ENCODE assay signal across 1 cellular context in the genomic region with DNA sequence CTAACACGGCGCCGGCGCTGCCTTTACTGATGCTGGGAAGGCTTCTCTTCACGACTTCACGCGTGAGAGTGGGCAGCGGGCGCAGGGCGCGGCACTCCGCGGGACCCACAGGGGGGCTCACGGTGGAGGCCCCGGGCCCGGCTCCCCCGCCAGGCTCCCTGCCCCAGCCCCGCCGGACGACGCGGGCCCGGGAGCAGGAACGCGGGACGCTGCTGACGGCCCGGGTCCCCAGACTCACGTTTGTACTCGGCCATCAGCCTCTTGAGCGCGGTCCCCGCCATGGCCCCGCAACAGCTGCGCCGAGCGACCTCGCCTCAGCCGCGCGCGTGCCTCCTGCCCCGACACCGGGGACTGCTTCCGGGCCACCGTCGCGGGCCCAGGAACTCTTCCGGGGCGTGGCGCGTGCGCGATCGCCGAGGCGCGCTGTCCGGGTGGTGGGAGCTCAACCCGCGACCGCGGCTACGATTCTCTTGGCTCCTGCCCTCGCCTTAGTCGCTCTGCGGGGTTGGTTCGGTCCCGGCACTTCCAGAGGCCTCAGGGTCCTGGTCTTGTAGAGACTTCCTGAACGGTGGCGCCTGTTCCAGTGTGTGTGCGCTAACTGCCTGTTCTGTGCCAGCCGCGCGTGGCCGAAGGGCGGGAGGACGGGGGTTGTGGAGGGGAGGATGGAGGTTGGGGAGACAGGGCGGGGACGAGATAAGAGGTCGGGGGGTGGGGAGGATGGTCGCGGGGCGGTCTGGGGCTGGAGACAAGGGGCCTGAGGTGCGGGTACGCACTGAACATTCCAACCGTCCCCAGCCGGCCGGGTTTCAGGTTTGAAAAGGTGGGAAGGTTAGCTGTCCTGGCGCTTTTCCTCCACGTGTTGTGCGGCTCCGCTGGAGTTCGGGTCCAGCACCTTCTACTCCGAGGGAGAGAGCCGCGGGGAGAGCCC.
TF ChIP-seq lines count a peak whose summit lies in the region.

A gene with protein sequence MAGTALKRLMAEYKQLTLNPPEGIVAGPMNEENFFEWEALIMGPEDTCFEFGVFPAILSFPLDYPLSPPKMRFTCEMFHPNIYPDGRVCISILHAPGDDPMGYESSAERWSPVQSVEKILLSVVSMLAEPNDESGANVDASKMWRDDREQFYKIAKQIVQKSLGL (minus strand): TSS at position 353 of the 928 bp plus-strand sequence. CDS start 72 bp downstream, at position 281.

TF ChIP-seq in HepG2, 621 proteins besides CTCF, POLR2A, EP300 and RAD21 (continued from another document and continues in another):
- peak; percentile 88 for TF ChIP-seq KLF6 (CRISPR knock-in tag; IDR thresholded peaks at IDR 0.05)
- no peak for TF ChIP-seq FIP1L1 (IDR thresholded peaks at IDR 0.05; ENCODE audit: borderline replicate concordance, insufficient read depth, low read depth, low read length)
- no peak; the same call in 1 of the 2 replicates for TF ChIP-seq ZMYM4 (CRISPR knock-in tag; IDR thresholded peaks at IDR 0.05)
- TF ChIP-seq TRIM24 (CRISPR knock-in tag; IDR thresholded peaks at IDR 0.05), result no peak
- TF ChIP-seq, protein P1, sequence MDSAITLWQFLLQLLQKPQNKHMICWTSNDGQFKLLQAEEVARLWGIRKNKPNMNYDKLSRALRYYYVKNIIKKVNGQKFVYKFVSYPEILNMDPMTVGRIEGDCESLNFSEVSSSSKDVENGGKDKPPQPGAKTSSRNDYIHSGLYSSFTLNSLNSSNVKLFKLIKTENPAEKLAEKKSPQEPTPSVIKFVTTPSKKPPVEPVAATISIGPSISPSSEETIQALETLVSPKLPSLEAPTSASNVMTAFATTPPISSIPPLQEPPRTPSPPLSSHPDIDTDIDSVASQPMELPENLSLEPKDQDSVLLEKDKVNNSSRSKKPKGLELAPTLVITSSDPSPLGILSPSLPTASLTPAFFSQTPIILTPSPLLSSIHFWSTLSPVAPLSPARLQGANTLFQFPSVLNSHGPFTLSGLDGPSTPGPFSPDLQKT (CRISPR knock-in tag; IDR thresholded peaks at IDR 0.05; ENCODE audit: borderline replicate concordance), result no peak
- no peak for TF ChIP-seq SP5 (CRISPR knock-in tag; IDR thresholded peaks at IDR 0.05; ENCODE audit: borderline replicate concordance, low read depth)
- peak; percentile 93 for TF ChIP-seq ZNF674 (CRISPR knock-in tag; IDR thresholded peaks at IDR 0.05; ENCODE audit: low read depth)
- no peak for TF ChIP-seq RXRB (CRISPR knock-in tag; IDR thresholded peaks at IDR 0.05; ENCODE audit: borderline replicate concordance)
- TF ChIP-seq ZNF773 (CRISPR knock-in tag; IDR thresholded peaks at IDR 0.05; ENCODE audit: borderline replicate concordance), result no peak
- no peak for TF ChIP-seq PHB2 (IDR thresholded peaks at IDR 0.05; ENCODE audit: partially characterized antibody)
- TF ChIP-seq, protein P2, sequence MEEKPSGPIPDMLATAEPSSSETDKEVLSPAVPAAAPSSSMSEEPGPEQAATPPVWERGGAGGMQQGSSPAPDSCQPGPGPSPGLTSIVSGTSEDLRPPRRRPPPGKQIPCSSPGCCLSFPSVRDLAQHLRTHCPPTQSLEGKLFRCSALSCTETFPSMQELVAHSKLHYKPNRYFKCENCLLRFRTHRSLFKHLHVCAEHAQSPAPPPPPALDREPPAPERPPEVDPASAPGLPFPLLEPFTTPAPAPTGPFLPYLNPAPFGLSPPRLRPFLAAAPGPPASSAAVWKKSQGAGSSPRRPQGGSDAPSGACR (CRISPR knock-in tag; IDR thresholded peaks at IDR 0.05), result no peak
- no peak for TF ChIP-seq NFE2L2 (IDR thresholded peaks at IDR 0.05; ENCODE audit: low read length)
- no peak for TF ChIP-seq IRX3 (CRISPR knock-in tag; IDR thresholded peaks at IDR 0.05; ENCODE audit: borderline replicate concordance, low read depth)
- TF ChIP-seq IKZF1 (IDR thresholded peaks at IDR 0.05), result no peak
- no peak for TF ChIP-seq ZNF557 (CRISPR knock-in tag; IDR thresholded peaks at IDR 0.05)
- no peak for TF ChIP-seq CCAR2 (optimal IDR thresholded peaks at IDR 0.05; ENCODE audit: low read depth, low read length)
- peak; percentile 77 for TF ChIP-seq ZNF263 (CRISPR knock-in tag; IDR thresholded peaks at IDR 0.05)
- TF ChIP-seq, protein P3, sequence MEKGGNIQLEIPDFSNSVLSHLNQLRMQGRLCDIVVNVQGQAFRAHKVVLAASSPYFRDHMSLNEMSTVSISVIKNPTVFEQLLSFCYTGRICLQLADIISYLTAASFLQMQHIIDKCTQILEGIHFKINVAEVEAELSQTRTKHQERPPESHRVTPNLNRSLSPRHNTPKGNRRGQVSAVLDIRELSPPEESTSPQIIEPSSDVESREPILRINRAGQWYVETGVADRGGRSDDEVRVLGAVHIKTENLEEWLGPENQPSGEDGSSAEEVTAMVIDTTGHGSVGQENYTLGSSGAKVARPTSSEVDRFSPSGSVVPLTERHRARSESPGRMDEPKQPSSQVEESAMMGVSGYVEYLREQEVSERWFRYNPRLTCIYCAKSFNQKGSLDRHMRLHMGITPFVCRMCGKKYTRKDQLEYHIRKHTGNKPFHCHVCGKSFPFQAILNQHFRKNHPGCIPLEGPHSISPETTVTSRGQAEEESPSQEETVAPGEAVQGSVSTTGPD (CRISPR knock-in tag; IDR thresholded peaks at IDR 0.05), result no peak
- TF ChIP-seq STAG1 (CRISPR knock-in tag; IDR thresholded peaks at IDR 0.05), result no peak; the same call in 1 of the 2 replicates
- TF ChIP-seq ZNF563 (CRISPR knock-in tag; IDR thresholded peaks at IDR 0.05), result peak; percentile 70; the same call in 1 of the 2 replicates
- TF ChIP-seq ZNF20 (CRISPR knock-in tag; IDR thresholded peaks at IDR 0.05), result 0 out of 2 replicates have a peak, but pooled peaks have one; percentile 64
- TF ChIP-seq KLF15 (CRISPR knock-in tag; IDR thresholded peaks at IDR 0.05; ENCODE audit: borderline replicate concordance), result no peak
- TF ChIP-seq ZNF121 (CRISPR knock-in tag; IDR thresholded peaks at IDR 0.05), result no peak
- peak; percentile 96 for TF ChIP-seq SAP130 (CRISPR knock-in tag; IDR thresholded peaks at IDR 0.05; ENCODE audit: low read depth)
- no peak for TF ChIP-seq ZNF549 (CRISPR knock-in tag; IDR thresholded peaks at IDR 0.05)
- 0 out of 2 replicates have a peak, but pooled peaks have one; percentile 42 for TF ChIP-seq RFXAP (CRISPR knock-in tag; IDR thresholded peaks at IDR 0.05; ENCODE audit: borderline replicate concordance)
- no peak for TF ChIP-seq RAD51 (IDR thresholded peaks at IDR 0.05; ENCODE audit: borderline replicate concordance)
- no peak for TF ChIP-seq ZNF343 (CRISPR knock-in tag; IDR thresholded peaks at IDR 0.05)
- TF ChIP-seq ZBTB38 (CRISPR knock-in tag; IDR thresholded peaks at IDR 0.05), result peak; percentile 75
- TF ChIP-seq KDM5B (CRISPR knock-in tag; IDR thresholded peaks at IDR 0.05; ENCODE audit: borderline replicate concordance), result peak; percentile 79; the same call in 1 of the 2 replicates
- no peak for TF ChIP-seq NCOA2 (CRISPR knock-in tag; IDR thresholded peaks at IDR 0.05)
- TF ChIP-seq KDM1A (CRISPR knock-in tag; IDR thresholded peaks at IDR 0.05), result no peak
- no peak for TF ChIP-seq RBAK (CRISPR knock-in tag; IDR thresholded peaks at IDR 0.05)
- TF ChIP-seq, protein P4, sequence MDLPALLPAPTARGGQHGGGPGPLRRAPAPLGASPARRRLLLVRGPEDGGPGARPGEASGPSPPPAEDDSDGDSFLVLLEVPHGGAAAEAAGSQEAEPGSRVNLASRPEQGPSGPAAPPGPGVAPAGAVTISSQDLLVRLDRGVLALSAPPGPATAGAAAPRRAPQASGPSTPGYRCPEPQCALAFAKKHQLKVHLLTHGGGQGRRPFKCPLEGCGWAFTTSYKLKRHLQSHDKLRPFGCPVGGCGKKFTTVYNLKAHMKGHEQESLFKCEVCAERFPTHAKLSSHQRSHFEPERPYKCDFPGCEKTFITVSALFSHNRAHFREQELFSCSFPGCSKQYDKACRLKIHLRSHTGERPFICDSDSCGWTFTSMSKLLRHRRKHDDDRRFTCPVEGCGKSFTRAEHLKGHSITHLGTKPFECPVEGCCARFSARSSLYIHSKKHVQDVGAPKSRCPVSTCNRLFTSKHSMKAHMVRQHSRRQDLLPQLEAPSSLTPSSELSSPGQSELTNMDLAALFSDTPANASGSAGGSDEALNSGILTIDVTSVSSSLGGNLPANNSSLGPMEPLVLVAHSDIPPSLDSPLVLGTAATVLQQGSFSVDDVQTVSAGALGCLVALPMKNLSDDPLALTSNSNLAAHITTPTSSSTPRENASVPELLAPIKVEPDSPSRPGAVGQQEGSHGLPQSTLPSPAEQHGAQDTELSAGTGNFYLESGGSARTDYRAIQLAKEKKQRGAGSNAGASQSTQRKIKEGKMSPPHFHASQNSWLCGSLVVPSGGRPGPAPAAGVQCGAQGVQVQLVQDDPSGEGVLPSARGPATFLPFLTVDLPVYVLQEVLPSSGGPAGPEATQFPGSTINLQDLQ (CRISPR knock-in tag; IDR thresholded peaks at IDR 0.05), result no peak
- TF ChIP-seq EEA1 (CRISPR knock-in tag; IDR thresholded peaks at IDR 0.05; ENCODE audit: borderline replicate concordance), result peak; percentile 51; the same call in 1 of the 2 replicates
- no peak for TF ChIP-seq ZNF737 (CRISPR knock-in tag; IDR thresholded peaks at IDR 0.05; ENCODE audit: borderline replicate concordance)
- TF ChIP-seq, protein P5, sequence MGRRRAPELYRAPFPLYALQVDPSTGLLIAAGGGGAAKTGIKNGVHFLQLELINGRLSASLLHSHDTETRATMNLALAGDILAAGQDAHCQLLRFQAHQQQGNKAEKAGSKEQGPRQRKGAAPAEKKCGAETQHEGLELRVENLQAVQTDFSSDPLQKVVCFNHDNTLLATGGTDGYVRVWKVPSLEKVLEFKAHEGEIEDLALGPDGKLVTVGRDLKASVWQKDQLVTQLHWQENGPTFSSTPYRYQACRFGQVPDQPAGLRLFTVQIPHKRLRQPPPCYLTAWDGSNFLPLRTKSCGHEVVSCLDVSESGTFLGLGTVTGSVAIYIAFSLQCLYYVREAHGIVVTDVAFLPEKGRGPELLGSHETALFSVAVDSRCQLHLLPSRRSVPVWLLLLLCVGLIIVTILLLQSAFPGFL (CRISPR knock-in tag; IDR thresholded peaks at IDR 0.05), result no peak; the same call in 1 of the 2 replicates
- TF ChIP-seq SIX1 (CRISPR knock-in tag; IDR thresholded peaks at IDR 0.05; ENCODE audit: borderline replicate concordance), result no peak
- TF ChIP-seq ZNF317 (CRISPR knock-in tag; IDR thresholded peaks at IDR 0.05), result 0 out of 2 replicates have a peak, but pooled peaks have one; percentile 34
- peak; percentile 85 for TF ChIP-seq PHF8 (CRISPR knock-in tag; IDR thresholded peaks at IDR 0.05)
- TF ChIP-seq, protein P6, sequence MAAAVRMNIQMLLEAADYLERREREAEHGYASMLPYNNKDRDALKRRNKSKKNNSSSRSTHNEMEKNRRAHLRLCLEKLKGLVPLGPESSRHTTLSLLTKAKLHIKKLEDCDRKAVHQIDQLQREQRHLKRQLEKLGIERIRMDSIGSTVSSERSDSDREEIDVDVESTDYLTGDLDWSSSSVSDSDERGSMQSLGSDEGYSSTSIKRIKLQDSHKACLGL (CRISPR knock-in tag; IDR thresholded peaks at IDR 0.05), result peak; percentile 96
- TF ChIP-seq ARNTL (CRISPR knock-in tag; IDR thresholded peaks at IDR 0.05), result peak; percentile 53; the same call in 1 of the 2 replicates
- peak; percentile 77 for TF ChIP-seq ZNF776 (CRISPR knock-in tag; IDR thresholded peaks at IDR 0.05)
- TF ChIP-seq, protein P7, sequence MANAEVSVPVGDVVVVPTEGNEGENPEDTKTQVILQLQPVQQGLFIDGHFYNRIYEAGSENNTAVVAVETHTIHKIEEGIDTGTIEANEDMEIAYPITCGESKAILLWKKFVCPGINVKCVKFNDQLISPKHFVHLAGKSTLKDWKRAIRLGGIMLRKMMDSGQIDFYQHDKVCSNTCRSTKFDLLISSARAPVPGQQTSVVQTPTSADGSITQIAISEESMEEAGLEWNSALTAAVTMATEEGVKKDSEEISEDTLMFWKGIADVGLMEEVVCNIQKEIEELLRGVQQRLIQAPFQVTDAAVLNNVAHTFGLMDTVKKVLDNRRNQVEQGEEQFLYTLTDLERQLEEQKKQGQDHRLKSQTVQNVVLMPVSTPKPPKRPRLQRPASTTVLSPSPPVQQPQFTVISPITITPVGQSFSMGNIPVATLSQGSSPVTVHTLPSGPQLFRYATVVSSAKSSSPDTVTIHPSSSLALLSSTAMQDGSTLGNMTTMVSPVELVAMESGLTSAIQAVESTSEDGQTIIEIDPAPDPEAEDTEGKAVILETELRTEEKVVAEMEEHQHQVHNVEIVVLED (CRISPR knock-in tag; IDR thresholded peaks at IDR 0.05; ENCODE audit: borderline replicate concordance), result peak; percentile 64; the same call in 1 of the 2 replicates
- no peak for TF ChIP-seq ZNF44 (CRISPR knock-in tag; IDR thresholded peaks at IDR 0.05)
- no peak for TF ChIP-seq ZNF816 (CRISPR knock-in tag; IDR thresholded peaks at IDR 0.05; ENCODE audit: borderline replicate concordance)
- TF ChIP-seq CHD2 (IDR thresholded peaks at IDR 0.05; ENCODE audit: low read depth, low read length), result peak; percentile 66; the same call in 1 of the 2 replicates
- TF ChIP-seq, protein P8, sequence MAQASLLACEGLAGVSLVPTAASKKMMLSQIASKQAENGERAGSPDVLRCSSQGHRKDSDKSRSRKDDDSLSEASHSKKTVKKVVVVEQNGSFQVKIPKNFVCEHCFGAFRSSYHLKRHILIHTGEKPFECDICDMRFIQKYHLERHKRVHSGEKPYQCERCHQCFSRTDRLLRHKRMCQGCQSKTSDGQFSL (CRISPR knock-in tag; IDR thresholded peaks at IDR 0.05), result no peak
- TF ChIP-seq ZNF431 (CRISPR knock-in tag; IDR thresholded peaks at IDR 0.05; ENCODE audit: borderline replicate concordance, low read depth), result no peak
- 0 out of 2 replicates have a peak, but pooled peaks have one; percentile 15 for TF ChIP-seq ISX (CRISPR knock-in tag; conservative IDR thresholded peaks at IDR 0.05)
- no peak for TF ChIP-seq SIX4 (CRISPR knock-in tag; IDR thresholded peaks at IDR 0.05)
- TF ChIP-seq NFATC3 (CRISPR knock-in tag; IDR thresholded peaks at IDR 0.05), result no peak
- peak; percentile 23; the same call in 1 of the 2 replicates for TF ChIP-seq ZNF552 (CRISPR knock-in tag; IDR thresholded peaks at IDR 0.05; ENCODE audit: borderline replicate concordance)
- TF ChIP-seq JUN (CRISPR knock-in tag; IDR thresholded peaks at IDR 0.05), result no peak
- peak; percentile 32; the same call in 1 of the 2 replicates for TF ChIP-seq RXRA (CRISPR knock-in tag; IDR thresholded peaks at IDR 0.05)
- TF ChIP-seq, protein P9, sequence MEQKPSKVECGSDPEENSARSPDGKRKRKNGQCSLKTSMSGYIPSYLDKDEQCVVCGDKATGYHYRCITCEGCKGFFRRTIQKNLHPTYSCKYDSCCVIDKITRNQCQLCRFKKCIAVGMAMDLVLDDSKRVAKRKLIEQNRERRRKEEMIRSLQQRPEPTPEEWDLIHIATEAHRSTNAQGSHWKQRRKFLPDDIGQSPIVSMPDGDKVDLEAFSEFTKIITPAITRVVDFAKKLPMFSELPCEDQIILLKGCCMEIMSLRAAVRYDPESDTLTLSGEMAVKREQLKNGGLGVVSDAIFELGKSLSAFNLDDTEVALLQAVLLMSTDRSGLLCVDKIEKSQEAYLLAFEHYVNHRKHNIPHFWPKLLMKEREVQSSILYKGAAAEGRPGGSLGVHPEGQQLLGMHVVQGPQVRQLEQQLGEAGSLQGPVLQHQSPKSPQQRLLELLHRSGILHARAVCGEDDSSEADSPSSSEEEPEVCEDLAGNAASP (CRISPR knock-in tag; IDR thresholded peaks at IDR 0.05; ENCODE audit: borderline replicate concordance), result peak; percentile 61; the same call in 1 of the 2 replicates
- no peak for TF ChIP-seq ZNF207 (IDR thresholded peaks at IDR 0.05; ENCODE audit: borderline replicate concordance)
- TF ChIP-seq ZFX (CRISPR knock-in tag; IDR thresholded peaks at IDR 0.05; ENCODE audit: low read depth), result peak; percentile 78
- no peak for TF ChIP-seq MYNN (CRISPR knock-in tag; IDR thresholded peaks at IDR 0.05; ENCODE audit: low read depth)
- TF ChIP-seq ZNF660 (CRISPR knock-in tag; IDR thresholded peaks at IDR 0.05; ENCODE audit: borderline replicate concordance, low read depth), result no peak
- TF ChIP-seq AHR (CRISPR knock-in tag; IDR thresholded peaks at IDR 0.05), result no peak
- no peak; the same call in 1 of the 2 replicates for TF ChIP-seq PRMT3 (CRISPR knock-in tag; IDR thresholded peaks at IDR 0.05; ENCODE audit: borderline replicate concordance, low read depth)
